In the genomic region with DNA sequence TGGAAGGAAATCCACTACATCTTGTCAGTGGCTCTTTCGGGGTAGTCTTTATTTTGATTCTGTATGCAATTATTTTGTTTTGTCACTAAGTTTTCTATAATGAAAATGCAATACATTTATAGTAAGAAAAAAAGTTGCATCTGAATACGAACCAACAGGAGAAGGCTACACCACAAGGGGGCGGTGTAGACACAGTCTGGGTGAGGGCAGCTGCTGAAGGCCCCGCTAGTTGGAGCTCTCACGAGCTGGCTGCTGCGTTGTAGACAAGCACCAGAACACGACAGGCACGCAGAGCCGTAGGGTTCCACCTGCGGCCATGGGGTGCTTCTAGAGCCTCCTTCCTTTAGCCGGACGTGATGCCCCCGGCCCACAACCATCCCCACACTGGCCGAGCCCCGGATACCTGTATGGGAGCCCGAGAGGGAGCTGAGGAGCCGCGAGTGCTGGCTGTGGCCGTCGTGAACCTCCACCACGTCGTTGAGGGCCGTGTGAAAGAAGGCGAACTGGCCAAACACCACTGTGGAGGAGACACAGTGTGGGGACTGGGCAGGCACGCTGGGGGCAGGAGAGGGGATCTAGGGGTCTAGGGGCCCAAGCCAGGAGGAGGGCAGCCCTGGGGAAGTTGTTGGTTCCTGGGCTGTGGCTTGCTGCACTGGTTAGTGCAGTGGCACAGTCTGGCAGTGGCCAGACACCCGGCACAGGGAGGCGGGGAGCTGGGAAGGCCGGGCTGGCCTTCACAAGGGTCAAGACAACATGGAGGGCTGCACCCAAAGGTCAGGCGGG, we compare ENCODE assay signal across 1 cellular context.
TF ChIP-seq lines count a peak whose summit lies in the region.

No MANE protein-coding gene starts in this region.

TF ChIP-seq in HEK293, 187 proteins besides CTCF, POLR2A, EP300 and RAD21 (continued from another document):
- TF ChIP-seq, protein P1, sequence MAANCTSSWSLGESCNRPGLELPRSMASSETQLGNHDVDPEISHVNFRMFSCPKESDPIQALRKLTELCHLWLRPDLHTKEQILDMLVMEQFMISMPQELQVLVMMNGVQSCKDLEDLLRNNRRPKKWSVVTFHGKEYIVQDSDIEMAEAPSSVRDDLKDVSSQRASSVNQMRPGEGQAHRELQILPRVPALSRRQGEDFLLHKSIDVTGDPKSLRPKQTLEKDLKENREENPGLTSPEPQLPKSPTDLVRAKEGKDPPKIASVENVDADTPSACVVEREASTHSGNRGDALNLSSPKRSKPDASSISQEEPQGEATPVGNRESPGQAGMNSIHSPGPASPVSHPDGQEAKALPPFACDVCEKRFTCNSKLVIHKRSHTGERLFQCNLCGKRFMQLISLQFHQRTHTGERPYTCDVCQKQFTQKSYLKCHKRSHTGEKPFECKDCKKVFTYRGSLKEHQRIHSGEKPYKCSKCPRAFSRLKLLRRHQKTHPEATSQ (tag by site-specific recombination; IDR thresholded peaks at IDR 0.05) = no peak
- TF ChIP-seq, protein P2, sequence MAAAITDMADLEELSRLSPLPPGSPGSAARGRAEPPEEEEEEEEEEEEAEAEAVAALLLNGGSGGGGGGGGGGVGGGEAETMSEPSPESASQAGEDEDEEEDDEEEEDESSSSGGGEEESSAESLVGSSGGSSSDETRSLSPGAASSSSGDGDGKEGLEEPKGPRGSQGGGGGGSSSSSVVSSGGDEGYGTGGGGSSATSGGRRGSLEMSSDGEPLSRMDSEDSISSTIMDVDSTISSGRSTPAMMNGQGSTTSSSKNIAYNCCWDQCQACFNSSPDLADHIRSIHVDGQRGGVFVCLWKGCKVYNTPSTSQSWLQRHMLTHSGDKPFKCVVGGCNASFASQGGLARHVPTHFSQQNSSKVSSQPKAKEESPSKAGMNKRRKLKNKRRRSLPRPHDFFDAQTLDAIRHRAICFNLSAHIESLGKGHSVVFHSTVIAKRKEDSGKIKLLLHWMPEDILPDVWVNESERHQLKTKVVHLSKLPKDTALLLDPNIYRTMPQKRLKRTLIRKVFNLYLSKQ (tag by site-specific recombination; IDR thresholded peaks at IDR 0.05; ENCODE audit: borderline replicate concordance) = no peak
- TF ChIP-seq ZNF660 (tag by site-specific recombination; IDR thresholded peaks at IDR 0.05) (0 out of 2 replicates have a peak, but pooled peaks have one; percentile 72), ZFP3 (tag by site-specific recombination; IDR thresholded peaks at IDR 0.05; ENCODE audit: low read depth) (no peak), ZXDB (tag by site-specific recombination; IDR thresholded peaks at IDR 0.05) (no peak), REPIN1 (tag by site-specific recombination; IDR thresholded peaks at IDR 0.05; ENCODE audit: low read depth) (no peak), ZNF558 (tag by site-specific recombination; IDR thresholded peaks at IDR 0.05) (no peak), ZNF184 (tag by site-specific recombination; IDR thresholded peaks at IDR 0.05) (0 out of 2 replicates have a peak, but pooled peaks have one; percentile 55), ZSCAN23 (tag by site-specific recombination; IDR thresholded peaks at IDR 0.05) (no peak), ZNF335 (tag by site-specific recombination; conservative IDR thresholded peaks at IDR 0.05) (0 out of 2 replicates have a peak, but pooled peaks have one; percentile 16), ZNF23 (tag by site-specific recombination; IDR thresholded peaks at IDR 0.05; ENCODE audit: borderline replicate concordance) (no peak), ZIC2 (tag by site-specific recombination; IDR thresholded peaks at IDR 0.05) (no peak), ZNF155 (tag by site-specific recombination; IDR thresholded peaks at IDR 0.05) (no peak)
- TF ChIP-seq, protein P3, sequence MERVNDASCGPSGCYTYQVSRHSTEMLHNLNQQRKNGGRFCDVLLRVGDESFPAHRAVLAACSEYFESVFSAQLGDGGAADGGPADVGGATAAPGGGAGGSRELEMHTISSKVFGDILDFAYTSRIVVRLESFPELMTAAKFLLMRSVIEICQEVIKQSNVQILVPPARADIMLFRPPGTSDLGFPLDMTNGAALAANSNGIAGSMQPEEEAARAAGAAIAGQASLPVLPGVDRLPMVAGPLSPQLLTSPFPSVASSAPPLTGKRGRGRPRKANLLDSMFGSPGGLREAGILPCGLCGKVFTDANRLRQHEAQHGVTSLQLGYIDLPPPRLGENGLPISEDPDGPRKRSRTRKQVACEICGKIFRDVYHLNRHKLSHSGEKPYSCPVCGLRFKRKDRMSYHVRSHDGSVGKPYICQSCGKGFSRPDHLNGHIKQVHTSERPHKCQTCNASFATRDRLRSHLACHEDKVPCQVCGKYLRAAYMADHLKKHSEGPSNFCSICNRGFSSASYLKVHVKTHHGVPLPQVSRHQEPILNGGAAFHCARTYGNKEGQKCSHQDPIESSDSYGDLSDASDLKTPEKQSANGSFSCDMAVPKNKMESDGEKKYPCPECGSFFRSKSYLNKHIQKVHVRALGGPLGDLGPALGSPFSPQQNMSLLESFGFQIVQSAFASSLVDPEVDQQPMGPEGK (tag by site-specific recombination; IDR thresholded peaks at IDR 0.05) = no peak
- TF ChIP-seq, protein P4, sequence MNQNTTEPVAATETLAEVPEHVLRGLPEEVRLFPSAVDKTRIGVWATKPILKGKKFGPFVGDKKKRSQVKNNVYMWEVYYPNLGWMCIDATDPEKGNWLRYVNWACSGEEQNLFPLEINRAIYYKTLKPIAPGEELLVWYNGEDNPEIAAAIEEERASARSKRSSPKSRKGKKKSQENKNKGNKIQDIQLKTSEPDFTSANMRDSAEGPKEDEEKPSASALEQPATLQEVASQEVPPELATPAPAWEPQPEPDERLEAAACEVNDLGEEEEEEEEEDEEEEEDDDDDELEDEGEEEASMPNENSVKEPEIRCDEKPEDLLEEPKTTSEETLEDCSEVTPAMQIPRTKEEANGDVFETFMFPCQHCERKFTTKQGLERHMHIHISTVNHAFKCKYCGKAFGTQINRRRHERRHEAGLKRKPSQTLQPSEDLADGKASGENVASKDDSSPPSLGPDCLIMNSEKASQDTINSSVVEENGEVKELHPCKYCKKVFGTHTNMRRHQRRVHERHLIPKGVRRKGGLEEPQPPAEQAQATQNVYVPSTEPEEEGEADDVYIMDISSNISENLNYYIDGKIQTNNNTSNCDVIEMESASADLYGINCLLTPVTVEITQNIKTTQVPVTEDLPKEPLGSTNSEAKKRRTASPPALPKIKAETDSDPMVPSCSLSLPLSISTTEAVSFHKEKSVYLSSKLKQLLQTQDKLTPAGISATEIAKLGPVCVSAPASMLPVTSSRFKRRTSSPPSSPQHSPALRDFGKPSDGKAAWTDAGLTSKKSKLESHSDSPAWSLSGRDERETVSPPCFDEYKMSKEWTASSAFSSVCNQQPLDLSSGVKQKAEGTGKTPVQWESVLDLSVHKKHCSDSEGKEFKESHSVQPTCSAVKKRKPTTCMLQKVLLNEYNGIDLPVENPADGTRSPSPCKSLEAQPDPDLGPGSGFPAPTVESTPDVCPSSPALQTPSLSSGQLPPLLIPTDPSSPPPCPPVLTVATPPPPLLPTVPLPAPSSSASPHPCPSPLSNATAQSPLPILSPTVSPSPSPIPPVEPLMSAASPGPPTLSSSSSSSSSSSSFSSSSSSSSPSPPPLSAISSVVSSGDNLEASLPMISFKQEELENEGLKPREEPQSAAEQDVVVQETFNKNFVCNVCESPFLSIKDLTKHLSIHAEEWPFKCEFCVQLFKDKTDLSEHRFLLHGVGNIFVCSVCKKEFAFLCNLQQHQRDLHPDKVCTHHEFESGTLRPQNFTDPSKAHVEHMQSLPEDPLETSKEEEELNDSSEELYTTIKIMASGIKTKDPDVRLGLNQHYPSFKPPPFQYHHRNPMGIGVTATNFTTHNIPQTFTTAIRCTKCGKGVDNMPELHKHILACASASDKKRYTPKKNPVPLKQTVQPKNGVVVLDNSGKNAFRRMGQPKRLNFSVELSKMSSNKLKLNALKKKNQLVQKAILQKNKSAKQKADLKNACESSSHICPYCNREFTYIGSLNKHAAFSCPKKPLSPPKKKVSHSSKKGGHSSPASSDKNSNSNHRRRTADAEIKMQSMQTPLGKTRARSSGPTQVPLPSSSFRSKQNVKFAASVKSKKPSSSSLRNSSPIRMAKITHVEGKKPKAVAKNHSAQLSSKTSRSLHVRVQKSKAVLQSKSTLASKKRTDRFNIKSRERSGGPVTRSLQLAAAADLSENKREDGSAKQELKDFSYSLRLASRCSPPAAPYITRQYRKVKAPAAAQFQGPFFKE (tag by site-specific recombination; IDR thresholded peaks at IDR 0.05; ENCODE audit: borderline replicate concordance) = no peak
